In the genomic region with DNA sequence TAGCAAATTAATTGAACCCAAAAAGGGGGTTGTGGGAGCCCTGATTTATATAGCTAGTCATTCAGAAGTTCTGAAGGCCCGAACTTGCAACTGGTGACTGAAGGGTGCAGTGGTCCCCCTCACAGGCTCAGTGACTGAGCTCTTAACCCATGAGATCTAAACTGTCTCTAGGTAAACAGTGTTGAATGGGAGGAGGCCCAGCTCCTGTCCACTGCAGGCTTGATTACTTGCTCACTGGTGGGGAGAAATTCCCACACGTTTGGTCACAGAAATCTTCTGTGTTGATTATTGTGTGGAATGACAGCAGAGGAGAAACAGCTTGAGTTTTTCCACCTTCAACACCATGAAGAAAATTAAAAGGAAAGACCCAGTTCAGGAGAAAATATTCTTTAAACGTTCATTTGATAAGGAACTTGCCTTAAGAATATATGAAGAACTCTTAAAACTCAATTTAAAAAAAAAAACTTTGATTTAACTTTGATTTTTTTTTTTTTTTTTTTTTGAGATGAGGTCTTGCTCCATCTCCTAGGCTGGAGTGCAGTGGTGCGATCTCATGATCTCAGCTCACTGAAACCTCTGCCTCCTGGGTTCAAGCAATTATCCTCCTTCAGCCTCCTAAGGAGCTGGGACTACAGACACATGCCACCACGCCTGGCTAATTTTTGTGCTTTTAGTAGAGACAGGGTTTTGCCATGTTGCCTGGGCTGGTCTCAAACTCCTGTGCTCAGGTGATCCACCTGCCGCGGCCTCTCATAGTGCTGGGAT, we compare ENCODE assay signal across 31 cellular contexts.
"Had no signal": no experiment of that assay in that cellular context is flagged by ENCODE, and none has a peak within 500 bp of the region (broad histone marks: within the 10 kb centered on the region; RNA-seq: fewer than 3 reads in every experiment).

No MANE protein-coding gene starts in this region.

- H3K27me3 Mint-ChIP-seq: activated CD4-positive, alpha-beta memory T cell treated with anti-CD3 and anti-CD28 coated beads, Interleukin-2, amount 10 ng/mL, durations not matched to agents 7 days and 5 days; activated CD4-positive, alpha-beta T cell treated with anti-CD3 and anti-CD28 coated beads, Interleukin-2, amount 10 ng/mL, durations not matched to agents 7 days and 5 days; activated naive CD4-positive, alpha-beta T cell treated with anti-CD3 and anti-CD28 coated beads, Interleukin-2, amount 10 ng/mL, durations not matched to agents 7 days and 5 days; stimulated activated naive CD8-positive, alpha-beta T cell treated with anti-CD3 and anti-CD28 coated beads, Interleukin-15, Interleukin-2, amounts not matched to agents 100 ng/mL and 50 ng/mL, for 24 hours had no signal

- H3K9me3 ChIP-seq: ascending aorta, ovary, thoracic aorta, uterus had no signal

- H3K27me3 ChIP-seq: ascending aorta, brain microvascular endothelial cell, foreskin keratinocyte, ovary, uterus had no signal

- H3K4me3 ChIP-seq: ascending aorta, ovary, thoracic aorta, uterus had no signal

- H3K9me3 Mint-ChIP-seq: activated CD4-positive, alpha-beta memory T cell treated with anti-CD3 and anti-CD28 coated beads, Interleukin-2, amount 10 ng/mL, durations not matched to agents 7 days and 5 days; activated CD4-positive, alpha-beta T cell treated with anti-CD3 and anti-CD28 coated beads, Interleukin-2, amount 10 ng/mL, durations not matched to agents 7 days and 5 days; activated naive CD4-positive, alpha-beta T cell treated with anti-CD3 and anti-CD28 coated beads, Interleukin-2, amount 10 ng/mL, durations not matched to agents 7 days and 5 days; activated naive CD8-positive, alpha-beta T cell treated with anti-CD3 and anti-CD28 coated beads, Interleukin-2, amount 10 ng/mL, durations not matched to agents 7 days and 5 days; activated T-cell treated with anti-CD3 and anti-CD28 coated beads, Interleukin-2, amount 50 U/mL, for 24 hours; effector memory CD8-positive, alpha-beta T cell; mesothelial cell of epicardium; naive thymus-derived CD4-positive, alpha-beta T cell; stimulated activated effector memory CD8-positive, alpha-beta T cell treated with anti-CD3 and anti-CD28 coated beads, Interleukin-12 subunit alpha, Interleukin-12 subunit beta, amount 100 ng/mL, for 72 hours; stimulated activated naive CD8-positive, alpha-beta T cell treated with anti-CD3 and anti-CD28 coated beads, Interleukin-15, Interleukin-2, amounts not matched to agents 100 ng/mL and 50 ng/mL, for 24 hours; T-helper 1 cell treated with Interleukin-12 subunit alpha and Interleukin-12 subunit beta and Interleukin-4 antibody, amounts not matched to agents 30 μg/mL and 1 μg/mL, for 36 hours; type B pancreatic cell had no signal

- DNase-seq: activated CD4-positive, alpha-beta memory T cell treated with anti-CD3 and anti-CD28 coated beads, Interleukin-2, amount 10 ng/mL, durations not matched to agents 7 days and 5 days; activated CD4-positive, alpha-beta T cell treated with anti-CD3 and anti-CD28 coated beads, Interleukin-2, amount 10 ng/mL, durations not matched to agents 7 days and 5 days; activated CD4-positive, CD25-positive, alpha-beta regulatory T cell treated with anti-CD3 and anti-CD28 coated beads, Interleukin-2, amount 50 U/mL, for 72 hours; activated CD8-positive, alpha-beta memory T cell treated with anti-CD3 and anti-CD28 coated beads, Interleukin-2, amount 50 U/mL, for 48 hours; activated gamma-delta T cell; activated naive CD4-positive, alpha-beta T cell treated with anti-CD3 and anti-CD28 coated beads, Interleukin-2, amount 10 ng/mL, durations not matched to agents 7 days and 5 days; activated naive CD8-positive, alpha-beta T cell treated with anti-CD3 and anti-CD28 coated beads, Interleukin-2, amount 10 ng/mL, durations not matched to agents 7 days and 5 days; activated T-cell treated with anti-CD3 and anti-CD28 coated beads, Interleukin-2, amount 50 U/mL, for 24 hours; brain microvascular endothelial cell; cortex of kidney; effector memory CD8-positive, alpha-beta T cell; foreskin keratinocyte; left cardiac atrium; mammary epithelial cell; naive thymus-derived CD4-positive, alpha-beta T cell; ovary; retina; small intestine; stimulated activated CD4-positive, alpha-beta T cell treated with anti-CD3 and anti-CD28 coated beads, Interleukin-4, amount 100 ng/mL, for 24 hours; T-helper 9 cell; uterus; WERI-Rb-1 had no signal

- H3K36me3 ChIP-seq: ascending aorta, brain microvascular endothelial cell, ovary, thoracic aorta, uterus, WERI-Rb-1 had no signal

- H3K27ac Mint-ChIP-seq: activated CD4-positive, alpha-beta memory T cell treated with anti-CD3 and anti-CD28 coated beads, Interleukin-2, amount 10 ng/mL, durations not matched to agents 7 days and 5 days; activated CD4-positive, alpha-beta T cell treated with anti-CD3 and anti-CD28 coated beads, Interleukin-2, amount 10 ng/mL, durations not matched to agents 7 days and 5 days; activated naive CD8-positive, alpha-beta T cell treated with anti-CD3 and anti-CD28 coated beads, Interleukin-2, amount 10 ng/mL, durations not matched to agents 7 days and 5 days; activated T-cell treated with anti-CD3 and anti-CD28 coated beads, Interleukin-2, amount 50 U/mL, for 24 hours; effector memory CD8-positive, alpha-beta T cell; mesothelial cell of epicardium; naive thymus-derived CD4-positive, alpha-beta T cell; progenitor cell of endocrine pancreas; stimulated activated effector memory CD8-positive, alpha-beta T cell treated with anti-CD3 and anti-CD28 coated beads, Interleukin-12 subunit alpha, Interleukin-12 subunit beta, amount 100 ng/mL, for 72 hours; stimulated activated naive CD8-positive, alpha-beta T cell treated with anti-CD3 and anti-CD28 coated beads, Interleukin-15, Interleukin-2, amounts not matched to agents 100 ng/mL and 50 ng/mL, for 24 hours; T-helper 1 cell treated with Interleukin-12 subunit alpha and Interleukin-12 subunit beta and Interleukin-4 antibody, amounts not matched to agents 30 μg/mL and 1 μg/mL, for 36 hours; type B pancreatic cell had no signal

- H3K4me1 ChIP-seq: ascending aorta, foreskin keratinocyte, uterus had no signal

- ATAC-seq: effector memory CD8-positive, alpha-beta T cell; foreskin keratinocyte; left cardiac atrium; naive thymus-derived CD4-positive, alpha-beta T cell; sciatic nerve; stimulated activated effector memory CD8-positive, alpha-beta T cell treated with anti-CD3 and anti-CD28 coated beads, Interleukin-12 subunit alpha, Interleukin-12 subunit beta, amount 100 ng/mL, for 72 hours had no signal

- H3K4me3 Mint-ChIP-seq: activated CD4-positive, alpha-beta memory T cell treated with anti-CD3 and anti-CD28 coated beads, Interleukin-2, amount 10 ng/mL, durations not matched to agents 7 days and 5 days; activated CD4-positive, alpha-beta T cell treated with anti-CD3 and anti-CD28 coated beads, Interleukin-2, amount 10 ng/mL, durations not matched to agents 7 days and 5 days; activated naive CD4-positive, alpha-beta T cell treated with anti-CD3 and anti-CD28 coated beads, Interleukin-2, amount 10 ng/mL, durations not matched to agents 7 days and 5 days; activated naive CD8-positive, alpha-beta T cell treated with anti-CD3 and anti-CD28 coated beads, Interleukin-2, amount 10 ng/mL, durations not matched to agents 7 days and 5 days; activated T-cell treated with anti-CD3 and anti-CD28 coated beads, Interleukin-2, amount 50 U/mL, for 24 hours; effector memory CD8-positive, alpha-beta T cell; mesothelial cell of epicardium; naive thymus-derived CD4-positive, alpha-beta T cell; stimulated activated effector memory CD8-positive, alpha-beta T cell treated with anti-CD3 and anti-CD28 coated beads, Interleukin-12 subunit alpha, Interleukin-12 subunit beta, amount 100 ng/mL, for 72 hours; stimulated activated naive CD8-positive, alpha-beta T cell treated with anti-CD3 and anti-CD28 coated beads, Interleukin-15, Interleukin-2, amounts not matched to agents 100 ng/mL and 50 ng/mL, for 24 hours; T-helper 1 cell treated with Interleukin-12 subunit alpha and Interleukin-12 subunit beta and Interleukin-4 antibody, amounts not matched to agents 30 μg/mL and 1 μg/mL, for 36 hours; type B pancreatic cell had no signal

- H3K36me3 Mint-ChIP-seq: activated naive CD4-positive, alpha-beta T cell treated with anti-CD3 and anti-CD28 coated beads, Interleukin-2, amount 10 ng/mL, durations not matched to agents 7 days and 5 days; activated naive CD8-positive, alpha-beta T cell treated with anti-CD3 and anti-CD28 coated beads, Interleukin-2, amount 10 ng/mL, durations not matched to agents 7 days and 5 days; mesothelial cell of epicardium; naive thymus-derived CD4-positive, alpha-beta T cell; stimulated activated effector memory CD8-positive, alpha-beta T cell treated with anti-CD3 and anti-CD28 coated beads, Interleukin-12 subunit alpha, Interleukin-12 subunit beta, amount 100 ng/mL, for 72 hours; type B pancreatic cell had no signal

- H3K4me1 Mint-ChIP-seq: activated CD4-positive, alpha-beta memory T cell treated with anti-CD3 and anti-CD28 coated beads, Interleukin-2, amount 10 ng/mL, durations not matched to agents 7 days and 5 days; activated CD4-positive, alpha-beta T cell treated with anti-CD3 and anti-CD28 coated beads, Interleukin-2, amount 10 ng/mL, durations not matched to agents 7 days and 5 days; activated naive CD4-positive, alpha-beta T cell treated with anti-CD3 and anti-CD28 coated beads, Interleukin-2, amount 10 ng/mL, durations not matched to agents 7 days and 5 days; activated naive CD8-positive, alpha-beta T cell treated with anti-CD3 and anti-CD28 coated beads, Interleukin-2, amount 10 ng/mL, durations not matched to agents 7 days and 5 days; mesothelial cell of epicardium; naive thymus-derived CD4-positive, alpha-beta T cell; stimulated activated effector memory CD8-positive, alpha-beta T cell treated with anti-CD3 and anti-CD28 coated beads, Interleukin-12 subunit alpha, Interleukin-12 subunit beta, amount 100 ng/mL, for 72 hours had no signal

- H3K27ac ChIP-seq: ascending aorta, brain microvascular endothelial cell, foreskin keratinocyte, ovary, thoracic aorta, uterus, WERI-Rb-1 had no signal
